Comparison of ENCODE assay signal across 29 cellular contexts in the genomic region with DNA sequence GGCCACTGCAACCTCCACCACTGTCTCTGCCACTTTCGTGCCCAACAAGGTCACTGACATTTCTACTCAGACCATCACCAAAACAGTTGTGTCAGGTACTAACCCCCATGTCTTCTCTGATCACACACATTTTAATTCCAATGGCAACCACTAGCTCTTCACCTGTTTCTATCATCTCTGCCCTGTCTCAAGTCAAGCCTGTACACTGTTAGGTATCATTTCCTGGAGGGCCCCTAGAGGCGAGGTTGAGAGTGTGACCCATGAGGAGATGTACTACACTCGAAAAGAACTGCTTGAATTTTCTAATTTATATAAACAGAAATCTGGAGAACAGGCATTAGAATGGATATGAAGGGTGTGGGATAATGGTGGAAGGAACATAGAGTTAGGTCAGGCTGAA. TPM values are rescaled to one million over a fixed set of nuclear protein-coding genes. Genes with fewer than 3 reads are reported as not detected.
DNase-seq lines count a peak whose midpoint lies in the region; FAIRE-seq and TF ChIP-seq lines count a peak whose summit lies in the region.
"Had no signal": no experiment of that assay in that cellular context is flagged by ENCODE, and none has a peak within 500 bp of the region (broad histone marks: within the 10 kb centered on the region; RNA-seq: fewer than 3 reads in every experiment).

No MANE protein-coding gene starts in this region.

- POLR2A ChIA-PET in MCF 10A (lab: Yijun Ruan, JAX), result interaction anchor here (1.0 kb wide), 1 partner anchor 16 kb away, joined by 4 read pairs; no protein-coding TSS in a partner anchor

- no peak overlapping the region for H2BK120ac ChIP-seq in neuronal stem cell (ENCODE audit: low read depth, low read length)

- H3K9me2 ChIP-seq in SU-DHL-6 (replicated peaks; ENCODE audit: insufficient read depth, low read length), result no peaks in the 10 kb centered on the region

- peak overlapping the region; percentile 52 for H3K23ac ChIP-seq in neuronal stem cell (ENCODE audit: low read depth, low read length, poor library complexity)

- no peak overlapping the region for H4K8ac ChIP-seq in neuronal stem cell (ENCODE audit: low read depth, low read length)

- H3K36me3 ChIP-seq in breast epithelium (no peaks in the 10 kb centered on the region), SU-DHL-6 (ENCODE audit: low read length) (no peaks in the 10 kb centered on the region), neuronal stem cell (replicated peaks in 1 of 2; ENCODE audit: control insufficient read depth in 2 of 2, insufficient read depth in 2 of 2, low read length in 2 of 2) (no peaks in the 10 kb centered on the region), ascending aorta (no peaks in the 10 kb centered on the region)
- H3K36me3 ChIP-seq: BLaER1 treated with 17β-estradiol and CSF1 and Interleukin-3, amounts not matched to agents 10 nM and 100 nM had no signal

- H3K27ac Mint-ChIP-seq in MCF 10A (ENCODE audit: low read depth, unreplicated experiment), result peak overlapping the region; percentile 26
- H3K27ac Mint-ChIP-seq: CD4-positive, alpha-beta T cell had no signal

- H2BK15ac ChIP-seq in neuronal stem cell (ENCODE audit: low read length), result no peak overlapping the region

- DNase-seq in MCF 10A (ENCODE audit: unreplicated experiment) (no peak), breast epithelium (ENCODE audit: low spot score in 2 of 2) (no peak), GM18507 (ENCODE audit: extremely low spot score, insufficient read length, low read depth) (no peak), neuronal stem cell (ENCODE audit: low spot score) (no peak), ascending aorta (ENCODE audit: low spot score in 2 of 2) (no peak), HCEC 1CT (no peak)
- DNase-seq in stimulated activated CD4-positive, alpha-beta T cell treated with anti-CD3 and anti-CD28 coated beads, Interleukin-4, amount 100 ng/mL, for 4 hours, result no peak
- DNase-seq: AML-193; CD4-positive, alpha-beta T cell; COR-L47; KBM-7; MM.1S; NCI-H1048; NCI-H1694; NCI-H2029 treated with DMSO at 0.1 percent for 48 hours; NCI-H446 treated with DMSO at 0.1 percent for 48 hours; NCI-H526; NCI-H82; Right ventricle myocardium superior; RPMI8226; T-helper 1 cell had no signal

- H2AK5ac ChIP-seq in neuronal stem cell (ENCODE audit: low read depth, low read length), result peak overlapping the region; percentile 82

- CTCF ChIA-PET in MCF 10A (lab: Yijun Ruan, JAX), result interaction anchor here (0.6 kb wide), 1 partner anchor 137 kb away, joined by 3 read pairs; no protein-coding TSS in a partner anchor

- H3K9me3 ChIP-seq in breast epithelium (no peaks in the 10 kb centered on the region), SU-DHL-6 (ENCODE audit: insufficient read depth, low read length) (no peaks in the 10 kb centered on the region), neuronal stem cell (replicated peaks in 1 of 2; ENCODE audit: control insufficient read depth in 2 of 2, insufficient read depth in 1 of 2, low read depth in 1 of 2, low read length in 2 of 2) (no peaks in the 10 kb centered on the region), ascending aorta (no peaks in the 10 kb centered on the region)
- H3K9me3 ChIP-seq: A549; BLaER1 treated with 17β-estradiol and CSF1 and Interleukin-3, amounts not matched to agents 10 nM and 100 nM had no signal

- H3K9me3 Mint-ChIP-seq in MCF 10A (ENCODE audit: unreplicated experiment), result no peaks in the 10 kb centered on the region
- H3K9me3 Mint-ChIP-seq: CD4-positive, alpha-beta T cell had no signal

- no peak overlapping the region for H2BK5ac ChIP-seq in neuronal stem cell (ENCODE audit: low read length)

- intact Hi-C loops in MCF 10A (cut with micrococcal nuclease), result no loop called here
- intact Hi-C loops in breast epithelium (cut with DNase I; ENCODE audit: low total_unique reads), result no loop called here
- intact Hi-C loops in ascending aorta (cut with DNase I), result no loop called here

- no peak overlapping the region for H3K27ac ChIP-seq in breast epithelium
- no peak overlapping the region for H3K27ac ChIP-seq in SU-DHL-6 (ENCODE audit: low read depth, low read length)
- no peak overlapping the region for H3K27ac ChIP-seq in neuronal stem cell (replicated peaks; ENCODE audit: low read length)
- no peak overlapping the region for H3K27ac ChIP-seq in ascending aorta
- H3K27ac ChIP-seq: A549; BLaER1 treated with 17β-estradiol and CSF1 and Interleukin-3, amounts not matched to agents 10 nM and 100 nM had no signal

- peak; percentile 50 for FAIRE-seq in GM18507 (lab: Jason Lieb, UNC)
- FAIRE-seq: A549, G401.6, H54, HTR-8/SVneo had no signal

- H3K18ac ChIP-seq in neuronal stem cell (ENCODE audit: low read length), result no peak overlapping the region

- H3K14ac ChIP-seq in neuronal stem cell (ENCODE audit: low read length), result no peak overlapping the region

- no peaks in the 10 kb centered on the region for H4K20me1 ChIP-seq in SU-DHL-6 (ENCODE audit: low read depth, low read length)
- H4K20me1 ChIP-seq: BLaER1 treated with 17β-estradiol and CSF1 and Interleukin-3, amounts not matched to agents 10 nM and 100 nM had no signal

- H3K4me3 Mint-ChIP-seq in MCF 10A (ENCODE audit: unreplicated experiment), result no peak overlapping the region
- H3K4me3 Mint-ChIP-seq: CD4-positive, alpha-beta T cell had no signal

- TF ChIP-seq CTCF in MCF 10A (IDR thresholded peaks at IDR 0.05; ENCODE audit: unreplicated experiment), result no peak
- no peak for TF ChIP-seq CTCF in breast epithelium (IDR thresholded peaks at IDR 0.05)
- peak; percentile 27 for TF ChIP-seq CTCF in SU-DHL-6 (IDR thresholded peaks at IDR 0.05; ENCODE audit: insufficient read depth, low read length, poor library complexity, severe bottlenecking)
- no peak for TF ChIP-seq CTCF in ascending aorta (IDR thresholded peaks at IDR 0.05)

- no peak overlapping the region for H3K4ac ChIP-seq in neuronal stem cell (ENCODE audit: low read length)

- TF ChIP-seq POLR2A in breast epithelium (IDR thresholded peaks at IDR 0.05), result no peak

- H3K4me2 ChIP-seq in SU-DHL-6 (ENCODE audit: low read depth, low read length, poor library complexity, severe bottlenecking), result no peak overlapping the region
- no peak overlapping the region for H3K4me2 ChIP-seq in neuronal stem cell (ENCODE audit: insufficient read depth, low read length, poor library complexity, severe bottlenecking)
- H3K4me2 ChIP-seq: A549; BLaER1 treated with 17β-estradiol and CSF1 and Interleukin-3, amounts not matched to agents 10 nM and 100 nM had no signal

- H3K4me1 ChIP-seq in breast epithelium, result no peaks in the 10 kb centered on the region
- H3K4me1 ChIP-seq in neuronal stem cell (ENCODE audit: control insufficient read depth in 2 of 2, insufficient read depth in 1 of 2, low read depth in 1 of 2, low read length in 2 of 2), result no peaks in the 10 kb centered on the region
- H3K4me1 ChIP-seq in ascending aorta, result no peaks in the 10 kb centered on the region
- H3K4me1 ChIP-seq: A549 had no signal

- H3K27me3 ChIP-seq in breast epithelium (no peaks in the 10 kb centered on the region), SU-DHL-6 (ENCODE audit: low read length) (no peaks in the 10 kb centered on the region), neuronal stem cell (ENCODE audit: control insufficient read depth in 3 of 3, insufficient read depth in 3 of 3, low read depth in 1 of 3, low read length in 3 of 3) (no peaks in the 10 kb centered on the region), ascending aorta (no peaks in the 10 kb centered on the region)
- H3K27me3 ChIP-seq: BLaER1 treated with 17β-estradiol and CSF1 and Interleukin-3, amounts not matched to agents 10 nM and 100 nM had no signal

- H2AFZ ChIP-seq in SU-DHL-6 (ENCODE audit: low read depth, low read length, severe bottlenecking), result no peak overlapping the region
- no peak overlapping the region for H2AFZ ChIP-seq in neuronal stem cell (ENCODE audit: low read length)

- H3F3A ChIP-seq in SU-DHL-6 (ENCODE audit: insufficient read depth), result no peaks in the 10 kb centered on the region

- H4K91ac ChIP-seq in neuronal stem cell (ENCODE audit: low read depth, low read length, poor library complexity), result peak overlapping the region; percentile 60

- H2BK12ac ChIP-seq in neuronal stem cell (ENCODE audit: low read length), result no peak overlapping the region

- H3K79me1 ChIP-seq in neuronal stem cell (ENCODE audit: low read depth, low read length), result no peaks in the 10 kb centered on the region

- H3K27me3 Mint-ChIP-seq in MCF 10A (ENCODE audit: insufficient read depth, unreplicated experiment), result no peaks in the 10 kb centered on the region

- WGBS in neuronal stem cell (ENCODE audit: extremely low coverage in 2 of 2, insufficient read length in 2 of 2, insufficient replicate concordance in 1 of 2), 2 donors, result no CpG with 5 or more reads among the region's 3 CpGs

- H3K79me2 ChIP-seq in SU-DHL-6 (ENCODE audit: insufficient read depth, low read length), result no peaks in the 10 kb centered on the region

- no peak overlapping the region for H3K4me3 ChIP-seq in breast epithelium
- H3K4me3 ChIP-seq in SU-DHL-6 (ENCODE audit: insufficient read depth, low read length, poor library complexity, severe bottlenecking), result no peak overlapping the region
- H3K4me3 ChIP-seq in neuronal stem cell (ENCODE audit: low read length in 2 of 2), result no peak overlapping the region
- H3K4me3 ChIP-seq in ascending aorta, result no peak overlapping the region
- H3K4me3 ChIP-seq: A549; BLaER1 treated with 17β-estradiol and CSF1 and Interleukin-3, amounts not matched to agents 10 nM and 100 nM had no signal

- no peak overlapping the region for H3K9ac ChIP-seq in SU-DHL-6 (ENCODE audit: low read length)
- H3K9ac ChIP-seq in neuronal stem cell (ENCODE audit: low read depth, low read length, poor library complexity), result no peak overlapping the region
- H3K9ac ChIP-seq: BLaER1 treated with 17β-estradiol and CSF1 and Interleukin-3, amounts not matched to agents 10 nM and 100 nM had no signal

- no TSS peak for BruUV-seq in MCF 10A (replicated peaks; lab: Mats Ljungman, UMichigan)

- H3K36me3 Mint-ChIP-seq in MCF 10A (ENCODE audit: insufficient read depth, unreplicated experiment), result peaks cover 7% of the 10 kb centered on the region

- peaks cover 17% of the 10 kb centered on the region for H3K4me1 Mint-ChIP-seq in MCF 10A (ENCODE audit: insufficient read depth, unreplicated experiment)

RNA-seq across cellular contexts. Expression of gene MUC21, which starts 17.4 kb away (rescaled TPM):
- not detected in 2 replicates for total RNA-seq in MCF 10A (2022)
- not detected for total RNA-seq in breast epithelium
- not detected for polyA plus RNA-seq in neuronal stem cell (2013, experiment 1 of 2)
- polyA plus RNA-seq in neuronal stem cell (2013, experiment 2 of 2), result 0.01 TPM
- not detected for total RNA-seq in ascending aorta
- total RNA-seq: CD4-positive, alpha-beta T cell; LHCN-M2; Right ventricle myocardium superior; SK-MEL-5 had no signal
- polyA plus RNA-seq: A549 had no signal

RNA-seq across cellular contexts. Expression of gene MUCL3, which starts 25.4 kb away (rescaled TPM):
- not detected in 2 replicates for total RNA-seq in MCF 10A (2022)
- not detected for total RNA-seq in breast epithelium
- 0.29 TPM for polyA plus RNA-seq in neuronal stem cell (2013, experiment 1 of 2)
- 0.24 TPM for polyA plus RNA-seq in neuronal stem cell (2013, experiment 2 of 2)
- not detected for total RNA-seq in ascending aorta
- total RNA-seq: CD4-positive, alpha-beta T cell; LHCN-M2; Right ventricle myocardium superior; SK-MEL-5 had no signal

RNA-seq across cellular contexts. Expression of gene SFTA2, which starts 34.2 kb away (rescaled TPM):
- total RNA-seq in MCF 10A (2022) (not detected in 2 replicates), breast epithelium (not detected), ascending aorta (not detected)
- not detected for polyA plus RNA-seq in neuronal stem cell (2013, experiment 1 of 2)
- not detected for polyA plus RNA-seq in neuronal stem cell (2013, experiment 2 of 2)
- total RNA-seq: CD4-positive, alpha-beta T cell; LHCN-M2; Right ventricle myocardium superior; SK-MEL-5 had no signal
- polyA plus RNA-seq: A549 had no signal

RNA-seq across cellular contexts. Expression of gene MUC22, which starts 44.1 kb away (rescaled TPM):
- not detected in 2 replicates for total RNA-seq in MCF 10A (2022)
- not detected for total RNA-seq in breast epithelium
- not detected for polyA plus RNA-seq in neuronal stem cell (2013, experiment 1 of 2)
- not detected for polyA plus RNA-seq in neuronal stem cell (2013, experiment 2 of 2)
- total RNA-seq in ascending aorta, result not detected
- total RNA-seq: CD4-positive, alpha-beta T cell; LHCN-M2; SK-MEL-5 had no signal
- polyA plus RNA-seq: A549 had no signal

RNA-seq across cellular contexts. Expression of gene VARS2, which starts 52.1 kb away (rescaled TPM):
- 38.8 and 52.7 TPM in 2 replicates for total RNA-seq in MCF 10A (2022)
- total RNA-seq in breast epithelium, result 10 to 100 TPM; 15.7 to 19.2 (median 16.8) TPM
- polyA plus RNA-seq in neuronal stem cell (2013, experiment 1 of 2), result 25.0 TPM
- polyA plus RNA-seq in neuronal stem cell (2013, experiment 2 of 2), result 24.8 TPM
- total RNA-seq in ascending aorta, result 5.7 TPM
